Comparison of ENCODE assay signal across 24 cellular contexts in the genomic region with DNA sequence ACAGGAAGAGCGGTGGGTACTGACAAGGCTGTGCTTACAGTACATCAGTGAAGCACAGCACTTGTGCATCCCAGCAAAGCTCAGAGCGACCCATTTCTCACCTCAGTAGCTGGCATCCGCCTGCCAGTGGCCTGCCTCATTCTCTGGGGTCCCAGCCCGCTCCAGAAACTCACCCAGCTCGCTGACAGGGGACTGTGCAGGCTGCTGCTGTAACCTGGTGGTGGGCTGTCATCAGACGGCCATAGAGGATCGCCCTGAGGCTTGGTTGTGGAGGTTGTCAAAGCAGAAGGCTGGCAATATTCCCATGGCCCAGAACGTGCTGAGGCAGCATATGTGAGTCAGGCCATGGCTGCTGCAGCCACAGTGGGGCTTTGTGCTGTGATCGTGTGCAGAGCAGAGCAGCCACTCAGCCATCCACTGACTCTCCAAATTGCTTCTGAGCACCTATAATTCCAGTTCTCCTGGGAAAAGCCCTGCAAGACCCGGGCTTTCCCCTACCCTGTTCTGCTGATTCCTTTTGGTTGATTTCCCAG. TPM values are rescaled to one million over a fixed set of nuclear protein-coding genes. Genes with fewer than 3 reads are reported as not detected.
A peak's percentile ranks its signal among the peaks of the same experiment; 100 is the strongest.
DNase-seq lines count a peak whose midpoint lies in the region; ATAC-seq and TF ChIP-seq lines count a peak whose summit lies in the region.
"Had no signal": no experiment of that assay in that cellular context is flagged by ENCODE, and none has a peak within 500 bp of the region (broad histone marks: within the 10 kb centered on the region; RNA-seq: fewer than 3 reads in every experiment).

No MANE protein-coding gene starts in this region.

- no peaks in the 10 kb centered on the region for H3K36me3 Mint-ChIP-seq in mesothelial cell of epicardium
- H3K36me3 Mint-ChIP-seq: CD4-positive, CD25-positive, alpha-beta regulatory T cell had no signal

- H3K23ac ChIP-seq in trophoblast cell (ENCODE audit: low read length) = no peak overlapping the region

- no peaks in the 10 kb centered on the region for H3K9me3 Mint-ChIP-seq in mesothelial cell of epicardium
- H3K9me3 Mint-ChIP-seq: effector memory CD8-positive, alpha-beta T cell had no signal

- no peak for ATAC-seq in HG03521 (IDR thresholded peaks at IDR 0.05; ENCODE audit: unreplicated experiment)
- ATAC-seq: effector memory CD8-positive, alpha-beta T cell; heart left ventricle had no signal

- H3K27me3 ChIP-seq in BE2C = peaks cover 2% of the 10 kb centered on the region
- no peaks in the 10 kb centered on the region for H3K27me3 ChIP-seq in NT2/D1 (ENCODE audit: insufficient read depth, insufficient read length)
- no peaks in the 10 kb centered on the region for H3K27me3 ChIP-seq in trophoblast cell (ENCODE audit: insufficient read depth, low read length)
- no peaks in the 10 kb centered on the region for H3K27me3 ChIP-seq in vagina
- H3K27me3 ChIP-seq: uterus had no signal

- TF ChIP-seq CTCF in BE2C (IDR thresholded peaks at IDR 0.05; ENCODE audit: low read depth, low read length) (no peak), choroid plexus epithelial cell (conservative IDR thresholded peaks at IDR 0.05; ENCODE audit: low read depth, low read length) (no peak), mesothelial cell of epicardium (IDR thresholded peaks at IDR 0.05; ENCODE audit: unreplicated experiment) (no peak), vagina (IDR thresholded peaks at IDR 0.05) (no peak)

- H3K79me1 ChIP-seq in trophoblast cell (ENCODE audit: low read length) = no peaks in the 10 kb centered on the region

- no peak for TF ChIP-seq POLR2A in vagina (IDR thresholded peaks at IDR 0.05)

- H2AFZ ChIP-seq in trophoblast cell (ENCODE audit: insufficient read depth, low read length, poor library complexity) = no peak overlapping the region

- H2AK5ac ChIP-seq in trophoblast cell (ENCODE audit: low read length) = no peak overlapping the region

- no CpG with 5 or more reads among the region's 10 CpGs for WGBS in trophoblast cell (ENCODE audit: extremely low coverage, insufficient coverage, insufficient read length)

- H3K4me2 ChIP-seq in trophoblast cell (ENCODE audit: low read length) = no peak overlapping the region

- no peaks in the 10 kb centered on the region for H3K9me3 ChIP-seq in BE2C
- no peaks in the 10 kb centered on the region for H3K9me3 ChIP-seq in NT2/D1 (ENCODE audit: insufficient read depth, low read length)
- H3K9me3 ChIP-seq in trophoblast cell (ENCODE audit: insufficient read depth, low read depth, low read length) = no peaks in the 10 kb centered on the region
- no peaks in the 10 kb centered on the region for H3K9me3 ChIP-seq in vagina
- H3K9me3 ChIP-seq: heart left ventricle, uterus had no signal

- no peak overlapping the region for H2BK120ac ChIP-seq in trophoblast cell (ENCODE audit: insufficient read depth, low read length, poor library complexity)

- H3K36me3 ChIP-seq in BE2C (no peaks in the 10 kb centered on the region), NT2/D1 (ENCODE audit: insufficient read depth, insufficient read length, low read length) (no peaks in the 10 kb centered on the region), trophoblast cell (ENCODE audit: control insufficient read depth in 1 of 2, insufficient read depth in 2 of 2, low read length in 2 of 2) (no peaks in the 10 kb centered on the region), vagina (no peaks in the 10 kb centered on the region)
- H3K36me3 ChIP-seq: heart left ventricle, uterus had no signal

- no peak overlapping the region for H2BK12ac ChIP-seq in trophoblast cell (ENCODE audit: low read length)

- DNase-seq in BE2C (peak; percentile 42), NT2/D1 (ENCODE audit: low read depth, low spot score) (no peak), choroid plexus epithelial cell (ENCODE audit: low read depth) (peak; percentile 37), mesothelial cell of epicardium (ENCODE audit: low spot score in 2 of 2, unreplicated experiment in 2 of 2) (no peak), trophoblast cell (no peak), vagina (ENCODE audit: extremely low spot score in 2 of 2) (no peak), inferior parietal cortex (ENCODE audit: extremely low spot score) (no peak)
- DNase-seq: ACHN; activated CD4-positive, alpha-beta T cell treated with anti-CD3 and anti-CD28 coated beads, Interleukin-2, amount 50 U/mL, for 48 hours; activated naive CD4-positive, alpha-beta T cell; activated T-cell treated with anti-CD3 and anti-CD28 coated beads for 4 hours; CD4-positive, CD25-positive, alpha-beta regulatory T cell; cerebellar nuclear complex; effector memory CD8-positive, alpha-beta T cell; heart left ventricle; Kasumi-1; NCI-H1105 treated with DMSO at 0.1 percent for 48 hours; NCI-H2107; NCI-H510A treated with DMSO at 0.1 percent for 48 hours; stimulated activated CD4-positive, alpha-beta T cell treated with anti-CD3 and anti-CD28 coated beads, Interleukin-12 subunit alpha, Interleukin-12 subunit beta, amount 100 ng/mL, for 4 hours; T-helper 1 cell; uterus had no signal

- intact Hi-C loops in vagina (cut with DNase I) = no loop called here

- no peaks in the 10 kb centered on the region; the same call in 1 of the 2 replicates for H3K4me1 ChIP-seq in BE2C
- H3K4me1 ChIP-seq in NT2/D1 (ENCODE audit: insufficient read depth, insufficient read length) = peaks cover 4% of the 10 kb centered on the region
- peaks cover 16% of the 10 kb centered on the region in 2 experiments for H3K4me1 ChIP-seq in trophoblast cell (ENCODE audit: control insufficient read depth in 1 of 2, insufficient read depth in 2 of 2, low read length in 2 of 2)
- H3K4me1 ChIP-seq in vagina = no peaks in the 10 kb centered on the region
- H3K4me1 ChIP-seq: heart left ventricle, uterus had no signal

- no peak overlapping the region for H3K14ac ChIP-seq in trophoblast cell (ENCODE audit: low read length)

- H3K27me3 Mint-ChIP-seq in mesothelial cell of epicardium (ENCODE audit: low read depth) = no peaks in the 10 kb centered on the region

- H2BK5ac ChIP-seq in trophoblast cell (ENCODE audit: low read depth, low read length, poor library complexity) = no peak overlapping the region

- H3K9ac ChIP-seq in NT2/D1 (ENCODE audit: insufficient read length, low read depth) (peak overlapping the region; percentile 37), trophoblast cell (ENCODE audit: low read length) (no peak overlapping the region)

- H4K8ac ChIP-seq in trophoblast cell (ENCODE audit: low read depth, low read length) = no peak overlapping the region

- peak overlapping the region; percentile 92 for H3K27ac Mint-ChIP-seq in mesothelial cell of epicardium

- H3K27ac ChIP-seq in trophoblast cell (ENCODE audit: low read depth, low read length) = no peak overlapping the region
- H3K27ac ChIP-seq in vagina = no peak overlapping the region
- H3K27ac ChIP-seq: heart left ventricle, uterus, VCaP had no signal

- H3K4me1 Mint-ChIP-seq in mesothelial cell of epicardium = peaks cover 50% of the 10 kb centered on the region

- no peak overlapping the region for H4K91ac ChIP-seq in trophoblast cell (ENCODE audit: low read depth, low read length)

- no peak overlapping the region for H3K18ac ChIP-seq in trophoblast cell (ENCODE audit: low read length)

- H3K4me3 Mint-ChIP-seq in mesothelial cell of epicardium = no peak overlapping the region
- H3K4me3 Mint-ChIP-seq: CD4-positive, CD25-positive, alpha-beta regulatory T cell; effector memory CD8-positive, alpha-beta T cell had no signal

- H3K4me3 ChIP-seq in BE2C (ENCODE audit: low read depth, low read length) = no peak overlapping the region
- H3K4me3 ChIP-seq in NT2/D1 (ENCODE audit: insufficient read length, low read depth) = no peak overlapping the region
- H3K4me3 ChIP-seq in choroid plexus epithelial cell (ENCODE audit: low read depth, low read length) = no peak overlapping the region
- no peak overlapping the region for H3K4me3 ChIP-seq in trophoblast cell (ENCODE audit: low read depth, low read length)
- H3K4me3 ChIP-seq in vagina = no peak overlapping the region
- H3K4me3 ChIP-seq: heart left ventricle, uterus had no signal

- no peak overlapping the region for H3K4ac ChIP-seq in trophoblast cell (ENCODE audit: low read depth, low read length)

- no peak overlapping the region for H4K12ac ChIP-seq in trophoblast cell (ENCODE audit: low read depth, low read length)

- H3K79me2 ChIP-seq in trophoblast cell (ENCODE audit: control insufficient read depth, insufficient read depth, low read length, poor library complexity) = no peaks in the 10 kb centered on the region

RNA-seq across cellular contexts. Expression of gene GPR137B, which starts 13.6 kb away (rescaled TPM):
- not detected for polyA plus RNA-seq in BE2C (2012; ENCODE audit: insufficient read depth, insufficient read length, low read depth)
- 22.1 to 25.2 TPM (median 23.1 TPM) in 3 replicates for total RNA-seq in mesothelial cell of epicardium
- 7.9 and 8.0 TPM in 2 replicates for polyA plus RNA-seq in trophoblast cell (2013)
- 38.8 TPM for total RNA-seq in vagina

Comparison
In these comparisons a context has a peak if more than half of its experiments do, and no peak if none do; other contexts are left out.
1. DNase-seq: peak in BE2C (single experiment) and choroid plexus epithelial cell (single experiment); none in NT2/D1 (single experiment), mesothelial cell of epicardium (0 of 2), trophoblast cell (0 of 2), vagina (0 of 2) and inferior parietal cortex (single experiment).